In the genomic region with DNA sequence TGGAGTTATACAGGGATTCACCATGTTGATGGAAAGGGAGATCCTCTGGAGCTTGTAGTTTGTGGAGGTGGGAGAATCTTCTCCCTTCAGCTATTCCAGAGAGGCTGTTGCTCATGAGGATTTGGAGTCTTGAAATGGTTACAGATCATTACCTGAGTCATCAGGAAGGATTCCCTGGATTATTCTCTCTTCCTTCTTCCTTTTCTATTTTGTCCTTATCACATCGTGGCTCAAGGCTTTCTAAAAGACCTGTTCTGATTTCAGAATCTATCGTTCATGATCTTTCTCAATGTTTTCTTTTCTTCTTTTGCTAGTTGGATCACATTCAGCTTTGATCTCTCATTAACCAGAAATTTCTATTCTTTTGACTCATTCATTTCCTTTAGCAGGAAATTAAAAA, we compare ENCODE assay signal across 15 cellular contexts.
"Had no signal": no experiment of that assay in that cellular context is flagged by ENCODE, and none has a peak within 500 bp of the region (broad histone marks: within the 10 kb centered on the region; RNA-seq: fewer than 3 reads in every experiment).

No MANE protein-coding gene starts in this region.

- H3K27me3 ChIP-seq: colonic mucosa had no signal

- DNase-seq: activated CD4-positive, alpha-beta T cell treated with anti-CD3 and anti-CD28 coated beads, Interleukin-2, amount 10 ng/mL, durations not matched to agents 24 days and 14 days; activated naive CD4-positive, alpha-beta T cell treated with anti-CD3 and anti-CD28 coated beads, Interleukin-2, amount 10 ng/mL, durations not matched to agents 7 days and 5 days; activated T-cell treated with anti-CD3 and anti-CD28 coated beads for 4 hours; caudate nucleus; colonic mucosa; effector CD4-positive, alpha-beta T cell; glutamatergic neuron; left ventricle myocardium superior; mesendoderm; nephron progenitor cell; stimulated activated CD4-positive, alpha-beta T cell treated with anti-CD3 and anti-CD28 coated beads, Interleukin-4, amount 100 ng/mL, for 1 hour; stimulated activated CD8-positive, alpha-beta memory T cell treated with anti-CD3 and anti-CD28 coated beads, Interleukin-4, amount 100 ng/mL, for 48 hours; stimulated activated naive CD8-positive, alpha-beta T cell treated with anti-CD3 and anti-CD28 coated beads, Interleukin-15, amount 100 ng/mL, for 72 hours; T-helper 1 cell had no signal

- H3K4me3 ChIP-seq: colonic mucosa, thoracic aorta had no signal

- H3K9me3 ChIP-seq: colonic mucosa, thoracic aorta had no signal

- H3K27ac ChIP-seq: colonic mucosa, thoracic aorta had no signal

- H3K36me3 ChIP-seq: colonic mucosa, thoracic aorta had no signal

- ATAC-seq: left ventricle myocardium superior; stimulated activated naive CD8-positive, alpha-beta T cell treated with anti-CD3 and anti-CD28 coated beads, Interleukin-15, amount 100 ng/mL, for 72 hours had no signal

- H3K4me1 ChIP-seq: colonic mucosa had no signal
